20 cellular contexts compared by ENCODE assay signal in genomic region chr1:30313584-30313983, GRCh38.
DNase-seq lines count a peak whose midpoint lies in the region; ATAC-seq and TF ChIP-seq lines count a peak whose summit lies in the region.
"Had no signal": no experiment of that assay in that cellular context is flagged by ENCODE, and none has a peak within 500 bp of the region (broad histone marks: within the 10 kb centered on the region; RNA-seq: fewer than 3 reads in every experiment).

No MANE protein-coding gene starts in this region.

- no peak overlapping the region for H3K27ac ChIP-seq in right atrium auricular region

- intact Hi-C loops in left cardiac atrium (cut with DNase I) = no loop called here
- intact Hi-C loops in sciatic nerve (cut with DNase I) = no loop called here

- no peaks in the 10 kb centered on the region for H3K4me1 ChIP-seq in right atrium auricular region
- H3K4me1 ChIP-seq: BE2C had no signal

- no peak for TF ChIP-seq CTCF in right atrium auricular region (IDR thresholded peaks at IDR 0.05)
- no peak for TF ChIP-seq CTCF in GM10266 (IDR thresholded peaks at IDR 0.05; ENCODE audit: control insufficient read depth, insufficient read depth, low read depth, missing control alignments)

- no peaks in the 10 kb centered on the region for H3K27me3 ChIP-seq in right atrium auricular region
- H3K27me3 ChIP-seq: BE2C, MG63 had no signal

- no peak overlapping the region for H3K4me3 ChIP-seq in right atrium auricular region
- H3K4me3 ChIP-seq: GM12878, MG63 had no signal

- ATAC-seq in left cardiac atrium (no peak), sciatic nerve (no peak)
- ATAC-seq: GM12878, PC-3 had no signal

- peak; percentile 18 for DNase-seq in right atrium auricular region (ENCODE audit: low spot score)
- DNase-seq in left cardiac atrium = no peak
- peak; percentile 27 for DNase-seq in islet precursor cell
- DNase-seq in sciatic nerve (ENCODE audit: low spot score) = peak; percentile 25
- no peak for DNase-seq in SW 1271 (lab: John Stamatoyannopoulos, UW)
- no peak for DNase-seq in NCI-H2227 treated with DMSO at 0.1 percent for 48 hours (lab: John Stamatoyannopoulos, UW)
- no peak for DNase-seq in GM10266 (ENCODE audit: extremely low spot score)
- DNase-seq: BE2C; CD4-positive, alpha-beta T cell; COR-L47; DMS79; H7; MG63; NCI-H1417; NCI-H187; NCI-H446 treated with DMSO at 0.1 percent for 48 hours; NCI-H526 treated with DMSO at 0.1 percent for 48 hours; PC-3; SHP77 had no signal

- no peaks in the 10 kb centered on the region for H3K36me3 ChIP-seq in right atrium auricular region
- H3K36me3 ChIP-seq: BE2C, MG63 had no signal

- peaks cover 0 to 7% of the 10 kb centered on the region in 2 donors for H3K9me3 ChIP-seq in right atrium auricular region
- H3K9me3 ChIP-seq: BE2C, MG63 had no signal

Comparison
In these comparisons a context has a peak if more than half of its experiments do, and no peak if none do; other contexts are left out.
1. DNase-seq: peak in right atrium auricular region (single experiment), islet precursor cell (single experiment) and sciatic nerve (single experiment); none in left cardiac atrium (single experiment), SW 1271 (0 of 2), NCI-H2227 treated with DMSO at 0.1 percent for 48 hours (single experiment) and GM10266 (single experiment).